12 cellular contexts compared by ENCODE assay signal in genomic region chr6:125471703-125472102, GRCh38.
"Had no signal": no experiment of that assay in that cellular context is flagged by ENCODE, and none has a peak within 500 bp of the region (broad histone marks: within the 10 kb centered on the region; RNA-seq: fewer than 3 reads in every experiment).

No MANE protein-coding gene starts in this region.

- H3K36me3 ChIP-seq: esophagus squamous epithelium, gastroesophageal sphincter had no signal

- H3K4me3 ChIP-seq: esophagus squamous epithelium, gastroesophageal sphincter, lung had no signal

- H3K4me1 ChIP-seq: esophagus squamous epithelium, gastroesophageal sphincter had no signal

- H3K27me3 ChIP-seq: gastroesophageal sphincter had no signal

- FAIRE-seq: colon, small intestine had no signal

- H3K27ac ChIP-seq: esophagus squamous epithelium, gastroesophageal sphincter had no signal

- H3K9me3 ChIP-seq: esophagus squamous epithelium, gastroesophageal sphincter had no signal

- DNase-seq: activated B cell treated with CpG ODN at 0.5 μM for 24 hours; activated CD4-positive, alpha-beta T cell treated with anti-CD3 and anti-CD28 coated beads, Interleukin-2, amount 10 ng/mL, durations not matched to agents 7 days and 5 days; activated CD8-positive, alpha-beta memory T cell treated with anti-CD3 and anti-CD28 coated beads for 24 hours; anterior cingulate cortex; esophagus squamous epithelium; kidney; naive B cell; posterior cingulate gyrus; small intestine had no signal

- ATAC-seq: gastroesophageal sphincter had no signal
